Comparison of ENCODE assay signal across 8 cellular contexts in the genomic region with DNA sequence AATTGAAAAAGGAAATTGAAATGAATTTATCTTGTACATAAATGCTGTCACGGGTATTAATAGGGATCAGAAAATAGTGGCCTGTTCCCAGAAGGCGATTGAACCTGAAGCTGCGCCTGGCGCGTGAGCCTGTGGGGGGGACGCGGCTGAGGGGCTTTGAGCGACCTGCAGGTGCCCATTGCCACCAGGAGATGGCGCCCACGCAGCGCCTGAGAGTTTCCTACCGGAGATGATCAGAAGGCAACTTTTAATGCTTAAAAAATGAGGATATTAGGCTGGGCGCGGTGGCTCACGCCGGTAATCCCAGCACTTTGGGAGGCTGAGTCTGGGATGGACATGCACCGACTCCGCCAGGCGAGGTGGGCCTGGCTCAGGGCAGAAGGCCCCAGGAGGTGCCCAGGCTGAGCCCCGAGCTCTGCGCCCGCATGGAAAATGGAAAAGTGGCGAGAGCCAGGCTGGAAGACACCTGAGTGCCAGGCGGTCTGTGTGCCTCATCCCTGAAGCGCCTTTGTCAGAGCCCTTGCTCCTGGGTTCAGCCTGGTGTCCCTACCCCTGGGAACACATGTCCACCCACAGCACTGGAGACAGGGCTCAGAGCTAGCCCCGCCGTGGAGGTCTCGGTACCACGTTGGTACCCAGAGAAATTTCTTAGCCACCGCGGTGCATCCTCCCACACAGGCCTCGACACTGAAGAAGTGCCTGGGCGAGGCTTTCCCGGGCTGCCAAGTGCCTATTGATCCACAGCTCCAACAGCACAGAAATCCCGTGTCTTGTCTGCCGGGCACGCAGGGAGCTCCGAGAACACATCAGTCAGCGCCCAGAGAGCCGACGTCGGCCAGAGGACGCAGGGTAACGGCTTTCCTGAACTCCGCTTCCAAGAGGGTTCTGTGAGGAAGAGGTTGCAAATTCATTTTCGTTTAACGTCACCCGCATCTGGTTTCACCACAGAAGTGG.
DNase-seq lines count a peak whose midpoint lies in the region; ATAC-seq, FAIRE-seq and TF ChIP-seq lines count a peak whose summit lies in the region.

No MANE protein-coding gene starts in this region.

- no peak overlapping the region for H3K9ac ChIP-seq in K562 (ENCODE audit: insufficient read depth in 1 of 2, low read depth in 2 of 2, low read length in 2 of 2)

- H3K79me2 ChIP-seq in K562 (ENCODE audit: control insufficient read depth, insufficient read depth, low read length): no peaks in the 10 kb centered on the region

- ATAC-seq in K562: peak; percentile 91
- no peak for ATAC-seq in HG02763 (IDR thresholded peaks at IDR 0.05; ENCODE audit: unreplicated experiment)
- ATAC-seq in HG03196 (IDR thresholded peaks at IDR 0.05; ENCODE audit: unreplicated experiment): no peak

- CTCF ChIA-PET in K562 (lab: Yijun Ruan, JAX; ENCODE audit: low intra/inter-chr PET ratio): interaction anchor here (0.6 to 1.6 kb wide), 4 partner anchors 137 to 464 kb away, joined by 3 to 4 read pairs (median 3); no protein-coding TSS in a partner anchor

- TF ChIP-seq EP300 in K562 (IDR thresholded peaks at IDR 0.05; ENCODE audit: low read length): no peak

- BruUV-seq in K562 (replicated peaks; lab: Mats Ljungman, UMichigan): no TSS peak

- no peaks in the 10 kb centered on the region for H3K9me3 ChIP-seq in K562 (replicated peaks; ENCODE audit: control insufficient read depth, insufficient read depth, low read depth, low read length)

- WGBS in K562 (ENCODE audit: insufficient coverage, low coverage, missing lambda C conversion rate): 41% methylated on average over 34 of the region's 48 CpGs

- intact Hi-C loops in K562 (cut with micrococcal nuclease): loop anchor here (10.0 kb wide), 1 partner anchor 140 kb away; no protein-coding TSS in a partner anchor

- no peaks in the 10 kb centered on the region; the same call in 1 of the 2 replicates for H4K20me1 ChIP-seq in K562 (replicated peaks; ENCODE audit: control insufficient read depth, insufficient read depth, low read length)

- no peak overlapping the region for H3K27ac ChIP-seq in K562 (ENCODE audit: extremely low read depth, low read depth, low read length)

- H3K4me2 ChIP-seq in K562 (ENCODE audit: insufficient read depth, low read length): no peak overlapping the region

- no peak for FAIRE-seq in K562 (lab: Jason Lieb, UNC)

- H2AFZ ChIP-seq in K562 (ENCODE audit: low read depth, low read length): no peak overlapping the region

- H3K27me3 ChIP-seq in K562 (ENCODE audit: control insufficient read depth in 2 of 2, insufficient read depth in 2 of 2, low read length in 2 of 2): no peaks in the 10 kb centered on the region

- POLR2A ChIA-PET in K562 (lab: Yijun Ruan, JAX): interaction anchor here (0.6 kb wide), 1 partner anchor 536 kb away, joined by 3 read pairs; no protein-coding TSS in a partner anchor

- peaks cover 0 to 19% of the 10 kb centered on the region in 2 experiments; a peak in 2 of 5 replicates for H3K4me1 ChIP-seq in K562 (replicated peaks in 1 of 2; ENCODE audit: control insufficient read depth in 2 of 2, insufficient read depth in 2 of 2, low read length in 2 of 2)

- TF ChIP-seq CTCF in K562 (IDR thresholded peaks at IDR 0.05 in 2 of 3, conservative IDR thresholded peaks at IDR 0.05 in 1 of 3; ENCODE audit: insufficient read depth in 2 of 3, low read depth in 1 of 3, low read length in 3 of 3): peak; percentile 80 to 85 (median 81)

- no peak for TF ChIP-seq POLR2A in K562 (conservative IDR thresholded peaks at IDR 0.05)

- H3K9me1 ChIP-seq in K562 (ENCODE audit: control insufficient read depth, insufficient read depth, low read length): no peaks in the 10 kb centered on the region

- TF ChIP-seq RAD21 in K562 (CRISPR knock-in tag; conservative IDR thresholded peaks at IDR 0.05 in 1 of 2, IDR thresholded peaks at IDR 0.05 in 1 of 2): peak; percentile 57 to 76

- H3K36me3 ChIP-seq in K562 (ENCODE audit: control insufficient read depth, insufficient read depth, low read length): no peaks in the 10 kb centered on the region

- H3K4me3 ChIP-seq in K562: no peak overlapping the region

- in situ Hi-C loops in K562 (cut with MboI): loop anchor here (25.0 kb wide), 1 partner anchor 457 kb away; no protein-coding TSS in a partner anchor

- DNase-seq in Daoy (ENCODE audit: low read depth) (peak; percentile 67), KG1 (lab: John Stamatoyannopoulos, UW) (peak; percentile 14), T-helper 9 cell (peak; percentile 47), K562 (ENCODE audit: extremely low read depth in 1 of 4, low spot score in 3 of 4) (peak; percentile 64 to 82 (median 80)), iPS-NIHi11 (ENCODE audit: low spot score) (peak; percentile 96)
- DNase-seq in stimulated activated CD4-positive, alpha-beta T cell treated with anti-CD3 and anti-CD28 coated beads, Interleukin-1b, Interleukin-23, amount 100 ng/mL, for 24 hours (ENCODE audit: low read depth in 4 of 4, low spot score in 1 of 4): peak; percentile 12 to 40 (median 34)

TF ChIP-seq in K562, 482 proteins besides CTCF, POLR2A, EP300 and RAD21 (continues in another document):
- TF ChIP-seq, protein P1, sequence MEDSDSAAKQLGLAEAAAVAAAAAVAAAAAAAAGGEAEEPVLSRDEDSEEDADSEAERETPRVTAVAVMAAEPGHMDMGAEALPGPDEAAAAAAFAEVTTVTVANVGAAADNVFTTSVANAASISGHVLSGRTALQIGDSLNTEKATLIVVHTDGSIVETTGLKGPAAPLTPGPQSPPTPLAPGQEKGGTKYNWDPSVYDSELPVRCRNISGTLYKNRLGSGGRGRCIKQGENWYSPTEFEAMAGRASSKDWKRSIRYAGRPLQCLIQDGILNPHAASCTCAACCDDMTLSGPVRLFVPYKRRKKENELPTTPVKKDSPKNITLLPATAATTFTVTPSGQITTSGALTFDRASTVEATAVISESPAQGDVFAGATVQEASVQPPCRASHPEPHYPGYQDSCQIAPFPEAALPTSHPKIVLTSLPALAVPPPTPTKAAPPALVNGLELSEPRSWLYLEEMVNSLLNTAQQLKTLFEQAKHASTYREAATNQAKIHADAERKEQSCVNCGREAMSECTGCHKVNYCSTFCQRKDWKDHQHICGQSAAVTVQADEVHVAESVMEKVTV (CRISPR knock-in tag; IDR thresholded peaks at IDR 0.05): peak; percentile 55; the same call in 1 of the 2 replicates
- TF ChIP-seq ARID2 (IDR thresholded peaks at IDR 0.05) (0 out of 2 replicates have a peak, but pooled peaks have one; percentile 24), RCOR1 (IDR thresholded peaks at IDR 0.05; ENCODE audit: borderline replicate concordance in 1 of 2, low read depth in 2 of 2, low read length in 2 of 2) (no peak), C11orf30 (IDR thresholded peaks at IDR 0.05; ENCODE audit: low read depth) (no peak), SMC3 (conservative IDR thresholded peaks at IDR 0.05; ENCODE audit: insufficient read depth, low read depth, low read length) (peak; percentile 77; the same call in 1 of the 2 replicates), SIX5 (IDR thresholded peaks at IDR 0.05; ENCODE audit: borderline replicate concordance in 1 of 2, insufficient read depth in 1 of 2, low read depth in 1 of 2, low read length in 2 of 2) (no peak), ZBTB7A (IDR thresholded peaks at IDR 0.05; ENCODE audit: borderline replicate concordance, control insufficient read depth, low read depth, low read length) (peak; percentile 55; the same call in 1 of the 2 replicates), BHLHE40 (IDR thresholded peaks at IDR 0.05; ENCODE audit: low read length) (0 out of 2 replicates have a peak, but pooled peaks have one; percentile 21), ZBTB1 (CRISPR knock-in tag; IDR thresholded peaks at IDR 0.05; ENCODE audit: borderline replicate concordance, low read depth) (no peak), ZNF282 (CRISPR knock-in tag; IDR thresholded peaks at IDR 0.05) (no peak), NFE2 (IDR thresholded peaks at IDR 0.05; ENCODE audit: low read depth) (no peak), ZFP1 (CRISPR knock-in tag; IDR thresholded peaks at IDR 0.05) (no peak), ZNF212 (CRISPR knock-in tag; IDR thresholded peaks at IDR 0.05) (no peak), ZNF324 (CRISPR knock-in tag; IDR thresholded peaks at IDR 0.05) (no peak), PRMT5 (CRISPR knock-in tag; IDR thresholded peaks at IDR 0.05) (no peak), ETV5 (CRISPR knock-in tag; IDR thresholded peaks at IDR 0.05; ENCODE audit: low read depth) (no peak)
- TF ChIP-seq, protein P2, sequence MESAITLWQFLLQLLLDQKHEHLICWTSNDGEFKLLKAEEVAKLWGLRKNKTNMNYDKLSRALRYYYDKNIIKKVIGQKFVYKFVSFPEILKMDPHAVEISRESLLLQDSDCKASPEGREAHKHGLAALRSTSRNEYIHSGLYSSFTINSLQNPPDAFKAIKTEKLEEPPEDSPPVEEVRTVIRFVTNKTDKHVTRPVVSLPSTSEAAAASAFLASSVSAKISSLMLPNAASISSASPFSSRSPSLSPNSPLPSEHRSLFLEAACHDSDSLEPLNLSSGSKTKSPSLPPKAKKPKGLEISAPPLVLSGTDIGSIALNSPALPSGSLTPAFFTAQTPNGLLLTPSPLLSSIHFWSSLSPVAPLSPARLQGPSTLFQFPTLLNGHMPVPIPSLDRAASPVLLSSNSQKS (CRISPR knock-in tag; IDR thresholded peaks at IDR 0.05): no peak
- TF ChIP-seq, protein P3, sequence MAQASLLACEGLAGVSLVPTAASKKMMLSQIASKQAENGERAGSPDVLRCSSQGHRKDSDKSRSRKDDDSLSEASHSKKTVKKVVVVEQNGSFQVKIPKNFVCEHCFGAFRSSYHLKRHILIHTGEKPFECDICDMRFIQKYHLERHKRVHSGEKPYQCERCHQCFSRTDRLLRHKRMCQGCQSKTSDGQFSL (CRISPR knock-in tag; IDR thresholded peaks at IDR 0.05): peak; percentile 97
- TF ChIP-seq, protein P3 (tag; IDR thresholded peaks at IDR 0.05): peak in 1 of 2 experiments; percentile 83; a peak in 2 of 4 replicates

Comparison
In these comparisons a context has a peak if more than half of its experiments do, and no peak if none do; other contexts are left out.
1. DNase-seq: peak in every context shown above with its lines; median percentile 96 in iPS-NIHi11; 80 in K562; 67 in Daoy; 47 in T-helper 9 cell; 34 in stimulated activated CD4-positive, alpha-beta T cell treated with anti-CD3 and anti-CD28 coated beads, Interleukin-1b, Interleukin-23, amount 100 ng/mL, for 24 hours; 14 in KG1.